ENCODE assay signal across 17 cellular contexts in genomic region chr9:84447305-84447704, GRCh38.
DNase-seq lines count a peak whose midpoint lies in the region; ATAC-seq and TF ChIP-seq lines count a peak whose summit lies in the region.
"Had no signal": no experiment of that assay in that cellular context is flagged by ENCODE, and none has a peak within 500 bp of the region (broad histone marks: within the 10 kb centered on the region; RNA-seq: fewer than 3 reads in every experiment).

No MANE protein-coding gene starts in this region.

- H3K4me3 ChIP-seq in upper lobe of right lung = no peak overlapping the region
- H3K4me3 ChIP-seq: BLaER1 treated with 17β-estradiol and CSF1 and Interleukin-3, amounts not matched to agents 10 nM and 100 nM had no signal

- H3K4me1 ChIP-seq in upper lobe of right lung = no peaks in the 10 kb centered on the region

- no peaks in the 10 kb centered on the region for H3K27me3 ChIP-seq in upper lobe of right lung
- H3K27me3 ChIP-seq: BLaER1 treated with 17β-estradiol and CSF1 and Interleukin-3, amounts not matched to agents 10 nM and 100 nM had no signal

- in situ Hi-C loops in T47D (cut with HindIII; ENCODE audit: low pct_unique_long_range_greater_than_20kb, low sequenced_read_pairs) = no loop called here

- peak; percentile 7 for DNase-seq in NCI-H69 (lab: John Stamatoyannopoulos, UW)
- peak; percentile 4 to 76 for DNase-seq in T47D (ENCODE audit: low read depth in 1 of 2, low spot score in 1 of 2)
- DNase-seq in epithelial cell of prostate (ENCODE audit: low read depth, low spot score) = peak; percentile 29
- no peak for DNase-seq in upper lobe of right lung
- no peak for DNase-seq in DMS79 treated with DMSO at 0.1 percent for 48 hours (lab: John Stamatoyannopoulos, UW)
- DNase-seq: CD8-positive, alpha-beta memory T cell; COR-L47; DMS 273 treated with DMSO at 0.1 percent for 48 hours; DMS53; GOT3; H7; HFFc6; IMR-90 had no signal

- H3K27ac ChIP-seq in epithelial cell of prostate (no peak overlapping the region), upper lobe of right lung (no peak overlapping the region)
- H3K27ac ChIP-seq: BLaER1 treated with 17β-estradiol and CSF1 and Interleukin-3, amounts not matched to agents 10 nM and 100 nM had no signal

- H3K36me3 ChIP-seq in upper lobe of right lung = no peaks in the 10 kb centered on the region
- H3K36me3 ChIP-seq: BLaER1 treated with 17β-estradiol and CSF1 and Interleukin-3, amounts not matched to agents 10 nM and 100 nM had no signal

- ATAC-seq in upper lobe of right lung (peak; percentile 78), GM18498 (IDR thresholded peaks at IDR 0.05; ENCODE audit: unreplicated experiment) (no peak), GM21576 (IDR thresholded peaks at IDR 0.05; ENCODE audit: unreplicated experiment) (no peak)
- ATAC-seq: HCT116 had no signal

- TF ChIP-seq CTCF in upper lobe of right lung (IDR thresholded peaks at IDR 0.05) = no peak

- intact Hi-C loops in upper lobe of right lung (cut with DNase I) = no loop called here

- H3K9me3 ChIP-seq in upper lobe of right lung = no peaks in the 10 kb centered on the region
- H3K9me3 ChIP-seq: BLaER1 treated with 17β-estradiol and CSF1 and Interleukin-3, amounts not matched to agents 10 nM and 100 nM had no signal

Comparison
In these comparisons a context has a peak if more than half of its experiments do, and no peak if none do; other contexts are left out.
1. DNase-seq: peak in NCI-H69 (single experiment), T47D (2 of 2) and epithelial cell of prostate (single experiment); none in upper lobe of right lung (single experiment) and DMS79 treated with DMSO at 0.1 percent for 48 hours (single experiment).